Comparison of ENCODE assay signal across 1 cellular context in genomic region chr22:49182416-49182815, GRCh38.
TF ChIP-seq lines count a peak whose summit lies in the region.

No MANE protein-coding gene starts in this region.

TF ChIP-seq in liver, 16 proteins besides CTCF, POLR2A, EP300 and RAD21 (continued from another document):
- TF ChIP-seq FOXA1 (IDR thresholded peaks at IDR 0.05) = no peak
- TF ChIP-seq ATF3 (IDR thresholded peaks at IDR 0.05) = no peak
- TF ChIP-seq JUND (IDR thresholded peaks at IDR 0.05) = no peak
- no peak for TF ChIP-seq MAX (IDR thresholded peaks at IDR 0.05)
- no peak for TF ChIP-seq RXRA (IDR thresholded peaks at IDR 0.05)
- TF ChIP-seq HNF4A (conservative IDR thresholded peaks at IDR 0.05) = no peak
